Comparison of ENCODE assay signal across 8 cellular contexts in the genomic region with DNA sequence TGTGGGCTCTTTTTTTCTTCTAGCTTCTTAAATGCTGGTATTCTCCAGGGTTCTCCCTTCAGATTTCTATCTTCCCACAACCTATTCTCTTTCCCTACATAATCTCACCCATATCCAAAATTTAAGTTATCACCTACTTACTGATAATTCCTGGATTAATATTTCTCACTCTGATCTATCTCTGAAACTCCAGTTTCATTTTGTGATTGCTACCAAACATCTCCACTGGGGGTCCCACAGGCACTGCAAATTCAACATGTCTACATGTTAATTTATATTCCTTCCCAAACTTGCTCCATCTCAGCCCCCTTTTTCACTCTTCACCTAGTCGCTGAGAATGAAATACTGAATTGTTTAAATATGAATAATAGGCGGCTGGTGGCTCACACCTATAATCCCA. TPM values are rescaled to one million over a fixed set of nuclear protein-coding genes. Genes with fewer than 3 reads are reported as not detected.
DNase-seq lines count a peak whose midpoint lies in the region; ATAC-seq and TF ChIP-seq lines count a peak whose summit lies in the region.
"Had no signal": no experiment of that assay in that cellular context is flagged by ENCODE, and none has a peak within 500 bp of the region (broad histone marks: within the 10 kb centered on the region; RNA-seq: fewer than 3 reads in every experiment).

No MANE protein-coding gene starts in this region.

- ATAC-seq in DND-41 (ENCODE audit: insufficient read depth, low read depth), result peak; percentile 50; the same call in 1 of the 3 replicates
- no peak for ATAC-seq in right lobe of liver

- POLR2A ChIA-PET in HEK293T (lab: Yijun Ruan, JAX), result no interaction called here
- POLR2A ChIA-PET in activated CD4-positive, alpha-beta memory T cell treated with anti-CD3 and anti-CD28 coated beads, Interleukin-2, amount 10 ng/mL, durations not matched to agents 7 days and 5 days (lab: Charles Lee), result interaction anchor here (0.8 to 1.1 kb wide), 3 partner anchors 67 to 380 kb away, joined by 3 to 5 read pairs (median 3); no protein-coding TSS in a partner anchor

- H3K27ac Mint-ChIP-seq in activated CD4-positive, alpha-beta memory T cell treated with anti-CD3 and anti-CD28 coated beads, Interleukin-2, amount 10 ng/mL, durations not matched to agents 7 days and 5 days, result no peak overlapping the region

- CTCF ChIA-PET in HEK293T (lab: Yijun Ruan, JAX), result interaction anchor here (0.6 to 1.1 kb wide), 3 partner anchors 12 to 148 kb away, joined by 3 to 4 read pairs (median 3); no protein-coding TSS in a partner anchor
- CTCF ChIA-PET in activated CD4-positive, alpha-beta memory T cell treated with anti-CD3 and anti-CD28 coated beads, Interleukin-2, amount 10 ng/mL, durations not matched to agents 7 days and 5 days (lab: Charles Lee), result interaction anchor here (0.7 to 7.6 kb wide), 9 partner anchors 8 to 379 kb away, joined by 3 to 164 read pairs (median 3); no protein-coding TSS in a partner anchor

- no peaks in the 10 kb centered on the region for H3K36me3 Mint-ChIP-seq in activated CD4-positive, alpha-beta memory T cell treated with anti-CD3 and anti-CD28 coated beads, Interleukin-2, amount 10 ng/mL, durations not matched to agents 7 days and 5 days (ENCODE audit: low read depth)

- intact Hi-C loops in right lobe of liver (cut with DNase I), result loop anchor here (10.0 kb wide), 2 partner anchors 150 to 370 kb away; no protein-coding TSS in a partner anchor

- H3K4me1 ChIP-seq in DND-41 (ENCODE audit: insufficient read depth, low read length), result 0 out of 2 replicates have a peak, but pooled peaks cover 3% of the 10 kb centered on the region
- peaks cover 0 to 5% (median 0%) of the 10 kb centered on the region in 4 donors for H3K4me1 ChIP-seq in right lobe of liver

- DNase-seq in DND-41 (no peak), HEK293T (ENCODE audit: extremely low spot score) (peak; percentile 28), right lobe of liver (no peak), C1 segment of cervical spinal cord (lab: John Stamatoyannopoulos, UW) (no peak), epidermal melanocyte (ENCODE audit: insufficient read length, low spot score) (no peak)
- DNase-seq in activated CD4-positive, alpha-beta memory T cell treated with anti-CD3 and anti-CD28 coated beads, Interleukin-2, amount 10 ng/mL, durations not matched to agents 7 days and 5 days, result peak; percentile 36
- DNase-seq in NK-92 treated with Interleukin-12 subunit alpha and Interleukin-12 subunit beta, amount 100 ng/mL, for 24 hours (lab: John Stamatoyannopoulos, UW), result no peak
- DNase-seq: NCI-H510A treated with DMSO at 0.1 percent for 48 hours had no signal

- no peak for TF ChIP-seq POLR2A in right lobe of liver (IDR thresholded peaks at IDR 0.05)

- H3K4me2 ChIP-seq in DND-41 (ENCODE audit: insufficient read depth, low read length), result no peak overlapping the region

- no peak overlapping the region for H3K4me3 Mint-ChIP-seq in activated CD4-positive, alpha-beta memory T cell treated with anti-CD3 and anti-CD28 coated beads, Interleukin-2, amount 10 ng/mL, durations not matched to agents 7 days and 5 days

- H3K4me3 ChIP-seq in DND-41 (ENCODE audit: low read depth in 1 of 2, low read length in 2 of 2) (no peak overlapping the region), right lobe of liver (no peak overlapping the region)

- H3K9me3 ChIP-seq in DND-41 (ENCODE audit: insufficient read depth, low read length, severe bottlenecking) (no peaks in the 10 kb centered on the region), right lobe of liver (no peaks in the 10 kb centered on the region)

- H3K79me2 ChIP-seq in DND-41 (ENCODE audit: insufficient read depth, low read length), result no peaks in the 10 kb centered on the region

- no peak overlapping the region for H2AFZ ChIP-seq in DND-41 (ENCODE audit: low read depth, low read length)

- no peak overlapping the region for H3K27ac ChIP-seq in DND-41 (ENCODE audit: low read length)
- no peak overlapping the region for H3K27ac ChIP-seq in right lobe of liver

- no peaks in the 10 kb centered on the region for H3K36me3 ChIP-seq in DND-41 (ENCODE audit: insufficient read depth, low read length)
- no peaks in the 10 kb centered on the region for H3K36me3 ChIP-seq in right lobe of liver

- H4K20me1 ChIP-seq in DND-41 (ENCODE audit: insufficient read depth, low read length), result no peaks in the 10 kb centered on the region

- peaks cover 7% of the 10 kb centered on the region for H3K27me3 ChIP-seq in DND-41 (ENCODE audit: insufficient read depth, low read length, poor library complexity)
- H3K27me3 ChIP-seq in right lobe of liver, result no peaks in the 10 kb centered on the region

- 73% methylated on average over 2 of the region's 2 CpGs for WGBS in right lobe of liver (ENCODE audit: insufficient coverage, low coverage, low lambda C conversion rate, missing lambda C conversion rate)

- H3K27me3 Mint-ChIP-seq in activated CD4-positive, alpha-beta memory T cell treated with anti-CD3 and anti-CD28 coated beads, Interleukin-2, amount 10 ng/mL, durations not matched to agents 7 days and 5 days, result no peaks in the 10 kb centered on the region

- TF ChIP-seq CTCF in DND-41 (IDR thresholded peaks at IDR 0.05; ENCODE audit: borderline replicate concordance, extremely low read depth, low read length, poor library complexity, severe bottlenecking) (peak; percentile 62), right lobe of liver (IDR thresholded peaks at IDR 0.05) (peak; percentile 24 to 40 (median 34))

- H3K9me3 Mint-ChIP-seq in activated CD4-positive, alpha-beta memory T cell treated with anti-CD3 and anti-CD28 coated beads, Interleukin-2, amount 10 ng/mL, durations not matched to agents 7 days and 5 days, result no peaks in the 10 kb centered on the region

- H3K4me1 Mint-ChIP-seq in activated CD4-positive, alpha-beta memory T cell treated with anti-CD3 and anti-CD28 coated beads, Interleukin-2, amount 10 ng/mL, durations not matched to agents 7 days and 5 days, result peaks cover 38% of the 10 kb centered on the region

- no peak overlapping the region for H3K9ac ChIP-seq in DND-41 (ENCODE audit: low read depth, low read length)

TF ChIP-seq in HEK293T, 16 proteins besides CTCF, POLR2A, EP300 and RAD21:
- TF ChIP-seq TARDBP (IDR thresholded peaks at IDR 0.05), result no peak
- TF ChIP-seq NFRKB (IDR thresholded peaks at IDR 0.05), result no peak

RNA-seq across cellular contexts. Expression of gene C1orf141, which starts 9.9 kb away (rescaled TPM):
- not detected for total RNA-seq in activated CD4-positive, alpha-beta memory T cell treated with anti-CD3 and anti-CD28 coated beads, Interleukin-2, amount 10 ng/mL, durations not matched to agents 7 days and 5 days
- not detected for total RNA-seq in right lobe of liver

RNA-seq across cellular contexts. Expression of gene IL23R, which starts 21.6 kb away (rescaled TPM):
- total RNA-seq in activated CD4-positive, alpha-beta memory T cell treated with anti-CD3 and anti-CD28 coated beads, Interleukin-2, amount 10 ng/mL, durations not matched to agents 7 days and 5 days, result 1 to 10 TPM; 4.2 to 5.0 TPM
- total RNA-seq in right lobe of liver, result under 1 TPM in 1 of 6 experiments, not detected in 5; 0.12 TPM

Comparison
In these comparisons a context has a peak if more than half of its experiments do, and no peak if none do; other contexts are left out.
1. DNase-seq: peak in HEK293T (single experiment) and activated CD4-positive, alpha-beta memory T cell treated with anti-CD3 and anti-CD28 coated beads, Interleukin-2, amount 10 ng/mL, durations not matched to agents 7 days and 5 days (single experiment); none in DND-41 (single experiment), right lobe of liver (0 of 3), C1 segment of cervical spinal cord (0 of 14), epidermal melanocyte (single experiment) and NK-92 treated with Interleukin-12 subunit alpha and Interleukin-12 subunit beta, amount 100 ng/mL, for 24 hours (single experiment).
2. RNA of gene IL23R, which starts 21.6 kb away (total RNA-seq): 4.2 to 5.0 TPM in activated CD4-positive, alpha-beta memory T cell treated with anti-CD3 and anti-CD28 coated beads, Interleukin-2, amount 10 ng/mL, durations not matched to agents 7 days and 5 days; 0.12 TPM in right lobe of liver; every median in the first group is over 4 times any median in the second.